ENCODE assay signal across 1 cellular context in the genomic region with DNA sequence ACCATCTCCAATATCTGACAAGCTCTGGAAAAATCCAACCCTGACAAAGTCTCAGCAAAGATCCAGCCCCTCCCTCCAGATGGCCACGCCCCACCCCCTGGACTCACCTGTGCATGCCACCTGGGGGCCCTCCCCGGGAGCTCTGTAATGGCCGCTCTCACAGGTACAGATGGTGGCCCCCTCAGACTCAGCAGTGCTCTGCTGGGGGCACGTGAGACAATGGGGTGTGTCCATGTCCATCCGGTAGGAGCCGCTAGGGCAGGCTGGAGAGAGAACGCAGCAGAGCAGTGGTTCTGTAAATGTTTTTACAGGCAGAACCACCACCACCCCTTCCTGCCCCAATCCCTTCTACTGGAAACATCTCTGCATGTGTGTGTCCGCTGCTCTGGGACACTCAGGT.
TF ChIP-seq lines count a peak whose summit lies in the region.

No MANE protein-coding gene starts in this region.

TF ChIP-seq in K562, 482 proteins besides CTCF, POLR2A, EP300 and RAD21:
- TF ChIP-seq, protein P1, sequence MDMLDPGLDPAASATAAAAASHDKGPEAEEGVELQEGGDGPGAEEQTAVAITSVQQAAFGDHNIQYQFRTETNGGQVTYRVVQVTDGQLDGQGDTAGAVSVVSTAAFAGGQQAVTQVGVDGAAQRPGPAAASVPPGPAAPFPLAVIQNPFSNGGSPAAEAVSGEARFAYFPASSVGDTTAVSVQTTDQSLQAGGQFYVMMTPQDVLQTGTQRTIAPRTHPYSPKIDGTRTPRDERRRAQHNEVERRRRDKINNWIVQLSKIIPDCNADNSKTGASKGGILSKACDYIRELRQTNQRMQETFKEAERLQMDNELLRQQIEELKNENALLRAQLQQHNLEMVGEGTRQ (CRISPR knock-in tag; IDR thresholded peaks at IDR 0.05): peak; percentile 32; the same call in 1 of the 2 replicates
- TF ChIP-seq, protein P2, sequence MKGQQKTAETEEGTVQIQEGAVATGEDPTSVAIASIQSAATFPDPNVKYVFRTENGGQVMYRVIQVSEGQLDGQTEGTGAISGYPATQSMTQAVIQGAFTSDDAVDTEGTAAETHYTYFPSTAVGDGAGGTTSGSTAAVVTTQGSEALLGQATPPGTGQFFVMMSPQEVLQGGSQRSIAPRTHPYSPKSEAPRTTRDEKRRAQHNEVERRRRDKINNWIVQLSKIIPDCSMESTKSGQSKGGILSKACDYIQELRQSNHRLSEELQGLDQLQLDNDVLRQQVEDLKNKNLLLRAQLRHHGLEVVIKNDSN (CRISPR knock-in tag; IDR thresholded peaks at IDR 0.05): peak; percentile 70
- no peak for TF ChIP-seq TEAD2 (tag; IDR thresholded peaks at IDR 0.05)
- 0 out of 2 replicates have a peak, but pooled peaks have one; percentile 19 for TF ChIP-seq ETV1 (tag; conservative IDR thresholded peaks at IDR 0.05; ENCODE audit: low read depth)
- TF ChIP-seq HCFC1 (IDR thresholded peaks at IDR 0.05; ENCODE audit: low read depth, low read length): no peak
- peak; percentile 92 for TF ChIP-seq BHLHE40 (IDR thresholded peaks at IDR 0.05; ENCODE audit: low read length)
- TF ChIP-seq, protein P3, sequence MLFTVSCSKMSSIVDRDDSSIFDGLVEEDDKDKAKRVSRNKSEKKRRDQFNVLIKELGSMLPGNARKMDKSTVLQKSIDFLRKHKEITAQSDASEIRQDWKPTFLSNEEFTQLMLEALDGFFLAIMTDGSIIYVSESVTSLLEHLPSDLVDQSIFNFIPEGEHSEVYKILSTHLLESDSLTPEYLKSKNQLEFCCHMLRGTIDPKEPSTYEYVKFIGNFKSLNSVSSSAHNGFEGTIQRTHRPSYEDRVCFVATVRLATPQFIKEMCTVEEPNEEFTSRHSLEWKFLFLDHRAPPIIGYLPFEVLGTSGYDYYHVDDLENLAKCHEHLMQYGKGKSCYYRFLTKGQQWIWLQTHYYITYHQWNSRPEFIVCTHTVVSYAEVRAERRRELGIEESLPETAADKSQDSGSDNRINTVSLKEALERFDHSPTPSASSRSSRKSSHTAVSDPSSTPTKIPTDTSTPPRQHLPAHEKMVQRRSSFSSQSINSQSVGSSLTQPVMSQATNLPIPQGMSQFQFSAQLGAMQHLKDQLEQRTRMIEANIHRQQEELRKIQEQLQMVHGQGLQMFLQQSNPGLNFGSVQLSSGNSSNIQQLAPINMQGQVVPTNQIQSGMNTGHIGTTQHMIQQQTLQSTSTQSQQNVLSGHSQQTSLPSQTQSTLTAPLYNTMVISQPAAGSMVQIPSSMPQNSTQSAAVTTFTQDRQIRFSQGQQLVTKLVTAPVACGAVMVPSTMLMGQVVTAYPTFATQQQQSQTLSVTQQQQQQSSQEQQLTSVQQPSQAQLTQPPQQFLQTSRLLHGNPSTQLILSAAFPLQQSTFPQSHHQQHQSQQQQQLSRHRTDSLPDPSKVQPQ (CRISPR knock-in tag; IDR thresholded peaks at IDR 0.05; ENCODE audit: borderline replicate concordance): no peak
- TF ChIP-seq NFE2 (IDR thresholded peaks at IDR 0.05; ENCODE audit: low read depth): no peak
- TF ChIP-seq, protein P4, sequence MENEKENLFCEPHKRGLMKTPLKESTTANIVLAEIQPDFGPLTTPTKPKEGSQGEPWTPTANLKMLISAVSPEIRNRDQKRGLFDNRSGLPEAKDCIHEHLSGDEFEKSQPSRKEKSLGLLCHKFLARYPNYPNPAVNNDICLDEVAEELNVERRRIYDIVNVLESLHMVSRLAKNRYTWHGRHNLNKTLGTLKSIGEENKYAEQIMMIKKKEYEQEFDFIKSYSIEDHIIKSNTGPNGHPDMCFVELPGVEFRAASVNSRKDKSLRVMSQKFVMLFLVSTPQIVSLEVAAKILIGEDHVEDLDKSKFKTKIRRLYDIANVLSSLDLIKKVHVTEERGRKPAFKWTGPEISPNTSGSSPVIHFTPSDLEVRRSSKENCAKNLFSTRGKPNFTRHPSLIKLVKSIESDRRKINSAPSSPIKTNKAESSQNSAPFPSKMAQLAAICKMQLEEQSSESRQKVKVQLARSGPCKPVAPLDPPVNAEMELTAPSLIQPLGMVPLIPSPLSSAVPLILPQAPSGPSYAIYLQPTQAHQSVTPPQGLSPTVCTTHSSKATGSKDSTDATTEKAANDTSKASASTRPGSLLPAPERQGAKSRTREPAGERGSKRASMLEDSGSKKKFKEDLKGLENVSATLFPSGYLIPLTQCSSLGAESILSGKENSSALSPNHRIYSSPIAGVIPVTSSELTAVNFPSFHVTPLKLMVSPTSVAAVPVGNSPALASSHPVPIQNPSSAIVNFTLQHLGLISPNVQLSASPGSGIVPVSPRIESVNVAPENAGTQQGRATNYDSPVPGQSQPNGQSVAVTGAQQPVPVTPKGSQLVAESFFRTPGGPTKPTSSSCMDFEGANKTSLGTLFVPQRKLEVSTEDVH (IDR thresholded peaks at IDR 0.05; ENCODE audit: low read depth, partially characterized antibody): no peak
- TF ChIP-seq ATF1 (CRISPR knock-in tag; IDR thresholded peaks at IDR 0.05): no peak
- TF ChIP-seq ATF1 (tag; IDR thresholded peaks at IDR 0.05): no peak
- no peak for TF ChIP-seq ZKSCAN3 (CRISPR knock-in tag; IDR thresholded peaks at IDR 0.05)
- TF ChIP-seq ZBED1 (IDR thresholded peaks at IDR 0.05): no peak
- TF ChIP-seq, protein P5, sequence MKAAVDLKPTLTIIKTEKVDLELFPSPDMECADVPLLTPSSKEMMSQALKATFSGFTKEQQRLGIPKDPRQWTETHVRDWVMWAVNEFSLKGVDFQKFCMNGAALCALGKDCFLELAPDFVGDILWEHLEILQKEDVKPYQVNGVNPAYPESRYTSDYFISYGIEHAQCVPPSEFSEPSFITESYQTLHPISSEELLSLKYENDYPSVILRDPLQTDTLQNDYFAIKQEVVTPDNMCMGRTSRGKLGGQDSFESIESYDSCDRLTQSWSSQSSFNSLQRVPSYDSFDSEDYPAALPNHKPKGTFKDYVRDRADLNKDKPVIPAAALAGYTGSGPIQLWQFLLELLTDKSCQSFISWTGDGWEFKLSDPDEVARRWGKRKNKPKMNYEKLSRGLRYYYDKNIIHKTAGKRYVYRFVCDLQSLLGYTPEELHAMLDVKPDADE (conservative IDR thresholded peaks at IDR 0.05; ENCODE audit: control insufficient read depth, low read depth, low read length): no peak
- TF ChIP-seq RBM34 (IDR thresholded peaks at IDR 0.05; ENCODE audit: borderline replicate concordance, insufficient read depth, low read length): no peak
- TF ChIP-seq JUN (IDR thresholded peaks at IDR 0.05; ENCODE audit: borderline replicate concordance, low read depth, low read length): no peak
- TF ChIP-seq JUN (CRISPR knock-in tag; IDR thresholded peaks at IDR 0.05; ENCODE audit: borderline replicate concordance): no peak
- TF ChIP-seq RNF2 (IDR thresholded peaks at IDR 0.05): no peak
- no peak for TF ChIP-seq CREBBP (IDR thresholded peaks at IDR 0.05; ENCODE audit: low read depth, low read length)
- TF ChIP-seq NFYB (IDR thresholded peaks at IDR 0.05; ENCODE audit: extremely low read depth, insufficient read length): no peak
- TF ChIP-seq SPI1 (IDR thresholded peaks at IDR 0.05; ENCODE audit: borderline replicate concordance, low read depth, low read length): no peak
